Comparison of ENCODE assay signal across 22 cellular contexts in the genomic region with DNA sequence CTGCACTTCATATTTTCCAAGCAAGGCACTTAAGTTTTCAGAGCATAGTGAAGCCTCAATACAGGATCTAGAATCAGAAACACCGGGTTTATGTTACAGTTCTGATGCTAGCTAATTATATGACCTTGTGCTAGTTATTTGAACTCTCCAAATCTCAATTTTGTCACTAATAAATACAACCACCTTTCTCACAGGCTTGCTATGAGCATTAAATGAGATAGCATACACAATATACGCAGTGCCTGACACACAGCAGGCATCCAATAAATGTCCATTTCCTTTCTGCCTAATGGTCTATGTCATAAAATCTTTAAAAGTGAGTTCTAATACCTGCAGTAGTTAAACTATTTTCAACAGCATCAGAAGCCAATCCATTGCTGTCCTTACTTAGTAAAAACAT. TPM values are rescaled to one million over a fixed set of nuclear protein-coding genes. Genes with fewer than 3 reads are reported as not detected.
DNase-seq lines count a peak whose midpoint lies in the region; ATAC-seq, FAIRE-seq and TF ChIP-seq lines count a peak whose summit lies in the region.
"Had no signal": no experiment of that assay in that cellular context is flagged by ENCODE, and none has a peak within 500 bp of the region (broad histone marks: within the 10 kb centered on the region; RNA-seq: fewer than 3 reads in every experiment).

No MANE protein-coding gene starts in this region.

- CTCF ChIA-PET in GM12878 (lab: Yijun Ruan, JAX) = no interaction called here

- H3K4me2 ChIP-seq in GM12878 (ENCODE audit: control insufficient read depth, insufficient read depth) = no peak overlapping the region
- H3K4me2 ChIP-seq: BLaER1 had no signal

- H3K4me1 ChIP-seq in GM12878 (ENCODE audit: control insufficient read depth, insufficient read depth, low read length) = no peaks in the 10 kb centered on the region
- H3K4me1 ChIP-seq: BE2C had no signal

- no peaks in the 10 kb centered on the region for H4K20me1 ChIP-seq in GM12878 (ENCODE audit: control insufficient read depth, insufficient read depth)
- H4K20me1 ChIP-seq: BLaER1 had no signal

- POLR2A ChIA-PET in GM12878 (lab: Charles Lee) = no interaction called here

- intact Hi-C loops in GM12878 (cut with micrococcal nuclease; ENCODE audit: unreplicated experiment) (no loop called here), posterior cingulate gyrus (cut with DNase I) (no loop called here), dorsolateral prefrontal cortex (cut with DNase I) (no loop called here)

- in situ Hi-C loops in GM12878 (cut with MboI) = no loop called here

- no peak overlapping the region for H2AFZ ChIP-seq in GM12878 (ENCODE audit: control insufficient read depth, low read depth, low read length)

- H3K9ac ChIP-seq in GM12878 (ENCODE audit: control insufficient read depth, insufficient read depth, low read length) = no peak overlapping the region
- H3K9ac ChIP-seq: BLaER1 had no signal

- FAIRE-seq in D721Med (lab: Jason Lieb, UNC) (peak; percentile 51), H54 (lab: Jason Lieb, UNC) (peak; percentile 57), HTR-8/SVneo (lab: Jason Lieb, UNC) (peak; percentile 77), GM12878 (lab: Jason Lieb, UNC) (peak; percentile 83)
- FAIRE-seq: GM12892, GM18507, GM19239 had no signal

- H3K27me3 ChIP-seq in GM12878 (replicated peaks in 1 of 2; ENCODE audit: control insufficient read depth in 2 of 2, insufficient read depth in 2 of 2, low read length in 1 of 2) (no peaks in the 10 kb centered on the region), dorsolateral prefrontal cortex (no peaks in the 10 kb centered on the region)
- H3K27me3 ChIP-seq: BE2C, BLaER1 had no signal

- H3K9me3 ChIP-seq in GM12878 (replicated peaks; ENCODE audit: control insufficient read depth, insufficient read depth, low read length) = no peaks in the 10 kb centered on the region
- H3K9me3 ChIP-seq: BE2C had no signal

- TF ChIP-seq EP300 in GM12878 (IDR thresholded peaks at IDR 0.05; ENCODE audit: borderline replicate concordance in 1 of 2, control insufficient read depth in 1 of 2, low read depth in 2 of 2, low read length in 2 of 2) = no peak

- TF ChIP-seq RAD21 in GM12878 (IDR thresholded peaks at IDR 0.05; ENCODE audit: insufficient read depth, low read depth, low read length) = no peak

- no peak for ATAC-seq in GM12878
- ATAC-seq in HG03354 (IDR thresholded peaks at IDR 0.05; ENCODE audit: poor library complexity, severe bottlenecking, unreplicated experiment) = no peak

- no peaks in the 10 kb centered on the region for H3K79me2 ChIP-seq in GM12878 (ENCODE audit: control insufficient read depth, insufficient read depth, low read length)

- SMC1A ChIA-PET in GM12878 (lab: Charles Lee; ENCODE audit: uncharacterized antibody, unreplicated experiment) = interaction anchor here (2.2 kb wide), 1 partner anchor 8 kb away, joined by 7 read pairs; no protein-coding TSS in a partner anchor

- no peak for TF ChIP-seq CTCF in D721Med (IDR thresholded peaks at IDR 0.05; ENCODE audit: insufficient read depth, missing control alignments)
- no peak for TF ChIP-seq CTCF in GM12878 (IDR thresholded peaks at IDR 0.05 in 2 of 3, conservative IDR thresholded peaks at IDR 0.05 in 1 of 3; ENCODE audit: control insufficient read depth in 2 of 3, extremely low read depth in 1 of 3, insufficient read depth in 1 of 3, low read depth in 3 of 3, low read length in 3 of 3)
- TF ChIP-seq CTCF in dorsolateral prefrontal cortex (IDR thresholded peaks at IDR 0.05 in 54 of 56, conservative IDR thresholded peaks at IDR 0.05 in 2 of 56; ENCODE audit: low read depth in 1 of 56, partially characterized antibody in 56 of 56) = no peak

- no TSS peak for BruUV-seq in GM12878 (replicated peaks; lab: Mats Ljungman, UMichigan)

- H3K27ac ChIP-seq in GM12878 (ENCODE audit: control insufficient read depth, insufficient read depth) (no peak overlapping the region), dorsolateral prefrontal cortex (no peak overlapping the region)
- H3K27ac ChIP-seq: BLaER1 had no signal

- RAD21 ChIA-PET in GM12878 (lab: Charles Lee; ENCODE audit: unreplicated experiment) = no interaction called here

- no peak for TF ChIP-seq POLR2A in H54 (IDR thresholded peaks at IDR 0.05; ENCODE audit: low read depth, low read length)
- TF ChIP-seq POLR2A in GM12878 (IDR thresholded peaks at IDR 0.05; ENCODE audit: low read depth, low read length) = no peak

- H3K4me3 ChIP-seq in GM12878 (no peak overlapping the region), dorsolateral prefrontal cortex (no peak overlapping the region)
- H3K4me3 ChIP-seq: BLaER1 had no signal

- WGBS in GM12878 (ENCODE audit: insufficient coverage, insufficient replicate concordance, low lambda C conversion rate, missing lambda C conversion rate) = 92% methylated on average over 2 of the region's 2 CpGs

- no peaks in the 10 kb centered on the region for H3K36me3 ChIP-seq in GM12878 (ENCODE audit: control insufficient read depth in 2 of 2, insufficient read depth in 2 of 2, low read length in 1 of 2)
- H3K36me3 ChIP-seq: BE2C had no signal

- DNase-seq in D721Med (ENCODE audit: insufficient read length, low spot score) = no peak
- no peak for DNase-seq in H54 (ENCODE audit: insufficient read length, low spot score)
- no peak for DNase-seq in HTR-8/SVneo (ENCODE audit: insufficient read length, low spot score)
- DNase-seq in GM12878 (ENCODE audit: low read depth, low spot score) = no peak
- no peak for DNase-seq in posterior cingulate gyrus
- DNase-seq in NCI-H748 (lab: John Stamatoyannopoulos, UW; ENCODE audit: unreplicated experiment) = no peak
- no peak for DNase-seq in dorsolateral prefrontal cortex
- DNase-seq: 8988T; ACHN; BE2C; C1 segment of cervical spinal cord; CD4-positive, alpha-beta memory T cell; CD4-positive, CD25-positive, alpha-beta regulatory T cell; CD8-positive, alpha-beta memory T cell; COR-L47; DMS79 treated with DMSO at 0.1 percent for 48 hours; GF-D8 had no signal

TF ChIP-seq in GM12878, 131 proteins besides CTCF, POLR2A, EP300 and RAD21 (continues in another document):
- TF ChIP-seq CHD4 (IDR thresholded peaks at IDR 0.05) (no peak), MEF2B (IDR thresholded peaks at IDR 0.05; ENCODE audit: partially characterized antibody, poor library complexity, severe bottlenecking) (no peak)

RNA-seq across cellular contexts. Expression of gene NADK2, which starts 32.9 kb away (rescaled TPM):
- total RNA-seq in GM12878 (2013; cell fraction: nucleolus; rRNA removed) = 6.3 and 6.7 TPM in 2 replicates
- 8.3 and 9.0 TPM in 2 replicates for total RNA-seq in GM12878 (2014; rRNA removed)
- total RNA-seq in GM12878 (2014; rRNA removed; fragmentation: Illumina TruSeq; extraction: Trizol) = 8.5 and 8.8 TPM in 2 replicates
- 8.5 and 8.9 TPM in 2 replicates for total RNA-seq in GM12878 (2021)
- 2.9 TPM for polyA plus RNA-seq in GM12878 (2011; ENCODE audit: low read depth)
- polyA plus RNA-seq in GM12878 (2011; rRNA removed) = 8.9 and 14.0 TPM in 2 replicates
- 2.5 and 3.2 TPM in 2 replicates for polyA plus RNA-seq in GM12878 (2011; cell fraction: cytosol; rRNA removed)
- polyA plus RNA-seq in GM12878 (2011; cell fraction: nucleus; rRNA removed) = 3.3 and 5.2 TPM in 2 replicates
- 4.3 and 4.7 TPM in 2 replicates for polyA plus RNA-seq in GM12878 (2012)
- 6.6 and 9.5 TPM in 2 replicates for polyA plus RNA-seq in GM12878 (2014; fragmentation: Illumina TruSeq; extraction: Trizol)
- 1 to 10 TPM; 2.4 to 3.1 TPM for polyA plus RNA-seq in GM12878 (2014; fragmentation: Nextera tagmentation; extraction: Ambion mirVana)
- polyA plus RNA-seq in GM12878 (2014; rRNA removed) = 5.5 and 6.0 TPM in 2 replicates
- 1 to 10 TPM; 4.1 to 4.7 TPM for polyA plus RNA-seq in GM12878 (2016; fragmentation: Nextera tagmentation; extraction: Ambion mirVana)
- polyA minus RNA-seq in GM12878 (2011; rRNA and poly(A)+ RNA removed) = 8.4 and 17.6 TPM in 2 replicates
- polyA minus RNA-seq in GM12878 (2011; cell fraction: cytosol; rRNA and poly(A)+ RNA removed) = 4.5 and 5.2 TPM in 2 replicates
- polyA minus RNA-seq in GM12878 (2011; cell fraction: nucleus; rRNA and poly(A)+ RNA removed) = 1.5 and 2.3 TPM in 2 replicates
- total RNA-seq in dorsolateral prefrontal cortex = 100 to 1,000 TPM in 2 of 120 experiments, 10 to 100 TPM in 118; 33.0 to 108 (median 60.6) TPM

RNA-seq across cellular contexts. Expression of gene SKP2, which starts 56.9 kb away (rescaled TPM):
- 35.8 and 38.4 TPM in 2 replicates for total RNA-seq in GM12878 (2013; cell fraction: nucleolus; rRNA removed)
- total RNA-seq in GM12878 (2014; rRNA removed) (35.2 and 39.1 TPM in 2 replicates), GM12878 (2014; rRNA removed; fragmentation: Illumina TruSeq; extraction: Trizol) (34.6 and 35.6 TPM in 2 replicates), GM12878 (2021) (49.0 and 49.7 TPM in 2 replicates), dorsolateral prefrontal cortex (10 to 100 TPM; 11.3 to 30.0 (median 19.1) TPM)
- polyA plus RNA-seq in GM12878 (2011; ENCODE audit: low read depth) = 10.8 TPM
- polyA plus RNA-seq in GM12878 (2011; rRNA removed) (39.5 and 42.7 TPM in 2 replicates), GM12878 (2014; fragmentation: Illumina TruSeq; extraction: Trizol) (38.2 and 44.3 TPM in 2 replicates), GM12878 (2014; fragmentation: Nextera tagmentation; extraction: Ambion mirVana) (10 to 100 TPM; 13.9 to 17.9 TPM), GM12878 (2014; rRNA removed) (31.2 and 32.3 TPM in 2 replicates), GM12878 (2016; fragmentation: Nextera tagmentation; extraction: Ambion mirVana) (10 to 100 TPM; 42.0 to 50.8 TPM)
- polyA plus RNA-seq in GM12878 (2011; cell fraction: cytosol; rRNA removed) = 40.6 and 42.4 TPM in 2 replicates
- polyA plus RNA-seq in GM12878 (2011; cell fraction: nucleus; rRNA removed) = 27.0 and 30.6 TPM in 2 replicates
- polyA plus RNA-seq in GM12878 (2012) = 14.1 and 14.5 TPM in 2 replicates
- 47.3 and 56.1 TPM in 2 replicates for polyA minus RNA-seq in GM12878 (2011; rRNA and poly(A)+ RNA removed)
- 12.7 and 24.5 TPM in 2 replicates for polyA minus RNA-seq in GM12878 (2011; cell fraction: cytosol; rRNA and poly(A)+ RNA removed)
- polyA minus RNA-seq in GM12878 (2011; cell fraction: nucleus; rRNA and poly(A)+ RNA removed) = 28.0 and 29.2 TPM in 2 replicates

RNA-seq across cellular contexts. Expression of gene LMBRD2, which starts 57.1 kb away (rescaled TPM):
- 20.7 and 22.0 TPM in 2 replicates for total RNA-seq in GM12878 (2013; cell fraction: nucleolus; rRNA removed)
- total RNA-seq in GM12878 (2014; rRNA removed) (7.6 and 10.2 TPM in 2 replicates), GM12878 (2014; rRNA removed; fragmentation: Illumina TruSeq; extraction: Trizol) (9.8 and 11.0 TPM in 2 replicates), GM12878 (2021) (6.2 and 8.2 TPM in 2 replicates), dorsolateral prefrontal cortex (10 to 100 TPM; 22.9 to 79.1 (median 51.0) TPM)
- polyA plus RNA-seq in GM12878 (2011; ENCODE audit: low read depth) = 1.4 TPM
- polyA plus RNA-seq in GM12878 (2011; rRNA removed) (9.1 and 14.4 TPM in 2 replicates), GM12878 (2014; fragmentation: Illumina TruSeq; extraction: Trizol) (7.0 and 8.4 TPM in 2 replicates), GM12878 (2014; fragmentation: Nextera tagmentation; extraction: Ambion mirVana) (1 to 10 TPM in 1 of 2 experiments, under 1 TPM in 1; 0.90 to 1.8 TPM), GM12878 (2014; rRNA removed) (3.2 and 6.0 TPM in 2 replicates), GM12878 (2016; fragmentation: Nextera tagmentation; extraction: Ambion mirVana) (1 to 10 TPM; 4.7 to 5.6 TPM)
- polyA plus RNA-seq in GM12878 (2011; cell fraction: cytosol; rRNA removed) = 1.8 and 2.3 TPM in 2 replicates
- polyA plus RNA-seq in GM12878 (2011; cell fraction: nucleus; rRNA removed) = 7.9 and 8.7 TPM in 2 replicates
- 3.2 and 4.9 TPM in 2 replicates for polyA plus RNA-seq in GM12878 (2012)
- 10.4 and 12.3 TPM in 2 replicates for polyA minus RNA-seq in GM12878 (2011; rRNA and poly(A)+ RNA removed)
- polyA minus RNA-seq in GM12878 (2011; cell fraction: cytosol; rRNA and poly(A)+ RNA removed) = 6.5 and 11.2 TPM in 2 replicates
- polyA minus RNA-seq in GM12878 (2011; cell fraction: nucleus; rRNA and poly(A)+ RNA removed) = 10.0 and 13.7 TPM in 2 replicates
